In the genomic region with DNA sequence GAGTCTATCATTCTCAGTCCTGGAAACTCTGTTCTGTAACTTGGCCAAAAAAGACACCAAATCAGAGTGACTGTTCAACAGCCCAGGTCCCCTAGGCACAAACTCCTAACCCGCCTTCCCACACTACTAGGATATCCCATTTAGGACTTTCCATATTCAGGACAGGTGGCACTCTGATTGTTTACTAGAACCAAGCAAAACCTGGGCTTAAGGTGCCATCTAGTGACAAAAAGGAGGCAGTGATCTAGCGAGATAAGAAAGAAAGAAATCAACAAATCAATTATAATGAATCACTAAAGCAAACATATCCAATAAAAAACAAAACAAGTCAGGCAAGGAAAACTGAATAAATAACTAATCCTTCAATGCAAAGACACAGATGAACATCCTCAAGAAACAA, we compare ENCODE assay signal across 8 cellular contexts.
DNase-seq lines count a peak whose midpoint lies in the region; ATAC-seq and TF ChIP-seq lines count a peak whose summit lies in the region.

No MANE protein-coding gene starts in this region.

- no peak overlapping the region for H3K27ac ChIP-seq in thyroid gland

- no peaks in the 10 kb centered on the region for H3K9me3 ChIP-seq in thyroid gland

- H3K27me3 Mint-ChIP-seq in activated CD8-positive, alpha-beta T cell treated with anti-CD3 and anti-CD28 coated beads for 36 hours = no peaks in the 10 kb centered on the region
- H3K27me3 Mint-ChIP-seq in activated CD8-positive, alpha-beta T cell treated with anti-CD3 and anti-CD28 coated beads, Interleukin-2, amount 10 ng/mL, durations not matched to agents 7 days and 5 days (ENCODE audit: low read depth) = peaks cover 12% of the 10 kb centered on the region

- WGBS in thyroid gland, 2 donors = 65 to 72% methylated on average over 2 of the region's 2 CpGs

- no peak overlapping the region for H3K27ac Mint-ChIP-seq in activated CD8-positive, alpha-beta T cell treated with anti-CD3 and anti-CD28 coated beads for 36 hours
- H3K27ac Mint-ChIP-seq in activated CD8-positive, alpha-beta T cell treated with anti-CD3 and anti-CD28 coated beads, Interleukin-2, amount 10 ng/mL, durations not matched to agents 7 days and 5 days = no peak overlapping the region
- no peak overlapping the region for H3K27ac Mint-ChIP-seq in stimulated activated effector memory CD8-positive, alpha-beta T cell treated with anti-CD3 and anti-CD28 coated beads, Interleukin-12 subunit alpha, Interleukin-12 subunit beta, amount 100 ng/mL, for 72 hours

- no peak for TF ChIP-seq POLR2A in thyroid gland (IDR thresholded peaks at IDR 0.05)

- H3K27me3 ChIP-seq in thyroid gland = no peaks in the 10 kb centered on the region

- H3K4me3 ChIP-seq in epithelial cell of proximal tubule (ENCODE audit: low read depth, low read length) = no peak overlapping the region
- H3K4me3 ChIP-seq in thyroid gland (replicated peaks in 1 of 3) = no peak overlapping the region

- H3K4me1 Mint-ChIP-seq in activated CD8-positive, alpha-beta T cell treated with anti-CD3 and anti-CD28 coated beads for 36 hours (ENCODE audit: low read depth) = no peaks in the 10 kb centered on the region
- H3K4me1 Mint-ChIP-seq in activated CD8-positive, alpha-beta T cell treated with anti-CD3 and anti-CD28 coated beads, Interleukin-2, amount 10 ng/mL, durations not matched to agents 7 days and 5 days (ENCODE audit: low read depth) = no peaks in the 10 kb centered on the region
- H3K4me1 Mint-ChIP-seq in stimulated activated effector memory CD8-positive, alpha-beta T cell treated with anti-CD3 and anti-CD28 coated beads, Interleukin-12 subunit alpha, Interleukin-12 subunit beta, amount 100 ng/mL, for 72 hours = no peaks in the 10 kb centered on the region

- CTCF ChIA-PET in activated CD8-positive, alpha-beta T cell treated with anti-CD3 and anti-CD28 coated beads for 36 hours (lab: Charles Lee) = interaction anchor here (1.0 kb wide), 1 partner anchor 177 kb away, joined by 3 read pairs; no protein-coding TSS in a partner anchor
- CTCF ChIA-PET in activated CD8-positive, alpha-beta T cell treated with anti-CD3 and anti-CD28 coated beads, Interleukin-2, amount 10 ng/mL, durations not matched to agents 7 days and 5 days (lab: Charles Lee) = interaction anchor here (1.2 to 1.3 kb wide), 2 partner anchors 694 to 756 kb away, joined by 3 to 4 read pairs; no protein-coding TSS in a partner anchor

- no peaks in the 10 kb centered on the region for H3K36me3 ChIP-seq in thyroid gland

- ATAC-seq in activated CD8-positive, alpha-beta T cell treated with anti-CD3 and anti-CD28 coated beads for 36 hours = no peak
- ATAC-seq in activated CD8-positive, alpha-beta T cell treated with anti-CD3 and anti-CD28 coated beads, Interleukin-2, amount 10 ng/mL, durations not matched to agents 7 days and 5 days = no peak
- no peak for ATAC-seq in stimulated activated effector memory CD8-positive, alpha-beta T cell treated with anti-CD3 and anti-CD28 coated beads, Interleukin-12 subunit alpha, Interleukin-12 subunit beta, amount 100 ng/mL, for 72 hours
- ATAC-seq in GM21447 (IDR thresholded peaks at IDR 0.05; ENCODE audit: unreplicated experiment) = no peak

- H3K4me1 ChIP-seq in thyroid gland = no peaks in the 10 kb centered on the region

- DNase-seq in activated CD8-positive, alpha-beta T cell treated with anti-CD3 and anti-CD28 coated beads for 36 hours = no peak
- DNase-seq in activated CD8-positive, alpha-beta T cell treated with anti-CD3 and anti-CD28 coated beads, Interleukin-2, amount 10 ng/mL, durations not matched to agents 7 days and 5 days = no peak
- DNase-seq in NCI-H524 (lab: John Stamatoyannopoulos, UW) (peak; percentile 47 to 72), epithelial cell of proximal tubule (ENCODE audit: low read depth) (peak; percentile 6), thyroid gland (peak in 1 of 2 donors; percentile 3), activated T-cell treated with anti-CD3 and anti-CD28 coated beads for 4 hours (no peak)
- no peak for DNase-seq in stimulated activated effector memory CD8-positive, alpha-beta T cell treated with anti-CD3 and anti-CD28 coated beads, Interleukin-12 subunit alpha, Interleukin-12 subunit beta, amount 100 ng/mL, for 72 hours (ENCODE audit: low spot score in 2 of 2)

- no peak overlapping the region for H3K4me3 Mint-ChIP-seq in activated CD8-positive, alpha-beta T cell treated with anti-CD3 and anti-CD28 coated beads for 36 hours
- no peak overlapping the region for H3K4me3 Mint-ChIP-seq in activated CD8-positive, alpha-beta T cell treated with anti-CD3 and anti-CD28 coated beads, Interleukin-2, amount 10 ng/mL, durations not matched to agents 7 days and 5 days
- H3K4me3 Mint-ChIP-seq in stimulated activated effector memory CD8-positive, alpha-beta T cell treated with anti-CD3 and anti-CD28 coated beads, Interleukin-12 subunit alpha, Interleukin-12 subunit beta, amount 100 ng/mL, for 72 hours = no peak overlapping the region

- peaks cover 14% of the 10 kb centered on the region for H3K9me3 Mint-ChIP-seq in activated CD8-positive, alpha-beta T cell treated with anti-CD3 and anti-CD28 coated beads for 36 hours
- H3K9me3 Mint-ChIP-seq in activated CD8-positive, alpha-beta T cell treated with anti-CD3 and anti-CD28 coated beads, Interleukin-2, amount 10 ng/mL, durations not matched to agents 7 days and 5 days (ENCODE audit: insufficient read depth) = peaks cover 13% of the 10 kb centered on the region
- H3K9me3 Mint-ChIP-seq in stimulated activated effector memory CD8-positive, alpha-beta T cell treated with anti-CD3 and anti-CD28 coated beads, Interleukin-12 subunit alpha, Interleukin-12 subunit beta, amount 100 ng/mL, for 72 hours = peaks cover 9% of the 10 kb centered on the region

- H3K36me3 Mint-ChIP-seq in activated CD8-positive, alpha-beta T cell treated with anti-CD3 and anti-CD28 coated beads for 36 hours (ENCODE audit: low read depth) = peaks cover 5% of the 10 kb centered on the region
- peaks cover 3% of the 10 kb centered on the region for H3K36me3 Mint-ChIP-seq in activated CD8-positive, alpha-beta T cell treated with anti-CD3 and anti-CD28 coated beads, Interleukin-2, amount 10 ng/mL, durations not matched to agents 7 days and 5 days (ENCODE audit: low read depth)
- H3K36me3 Mint-ChIP-seq in stimulated activated effector memory CD8-positive, alpha-beta T cell treated with anti-CD3 and anti-CD28 coated beads, Interleukin-12 subunit alpha, Interleukin-12 subunit beta, amount 100 ng/mL, for 72 hours = no peaks in the 10 kb centered on the region

- intact Hi-C loops in activated CD8-positive, alpha-beta T cell treated with anti-CD3 and anti-CD28 coated beads for 36 hours (cut with micrococcal nuclease) = loop anchor here (10.0 kb wide), 1 partner anchor 693 kb away; no protein-coding TSS in a partner anchor
- intact Hi-C loops in thyroid gland (cut with DNase I) = loop anchor here (10.0 kb wide), 1 partner anchor 423 kb away; a partner anchor contains a TSS

- TF ChIP-seq CTCF in activated CD8-positive, alpha-beta T cell treated with anti-CD3 and anti-CD28 coated beads for 36 hours (IDR thresholded peaks at IDR 0.05) = peak; percentile 63
- peak; percentile 75 for TF ChIP-seq CTCF in epithelial cell of proximal tubule (conservative IDR thresholded peaks at IDR 0.05; ENCODE audit: low read depth, low read length)
- TF ChIP-seq CTCF in thyroid gland (IDR thresholded peaks at IDR 0.05) = peak; percentile 37 to 87 (median 64)

- POLR2A ChIA-PET in activated CD8-positive, alpha-beta T cell treated with anti-CD3 and anti-CD28 coated beads for 36 hours (lab: Charles Lee) = no interaction called here
- POLR2A ChIA-PET in activated CD8-positive, alpha-beta T cell treated with anti-CD3 and anti-CD28 coated beads, Interleukin-2, amount 10 ng/mL, durations not matched to agents 7 days and 5 days (lab: Charles Lee) = no interaction called here

Comparison
In these comparisons a context has a peak if more than half of its experiments do, and no peak if none do; other contexts are left out.
1. DNase-seq: peak in NCI-H524 (2 of 2) and epithelial cell of proximal tubule (single experiment); none in activated CD8-positive, alpha-beta T cell treated with anti-CD3 and anti-CD28 coated beads for 36 hours (single experiment), activated CD8-positive, alpha-beta T cell treated with anti-CD3 and anti-CD28 coated beads, Interleukin-2, amount 10 ng/mL, durations not matched to agents 7 days and 5 days (single experiment), activated T-cell treated with anti-CD3 and anti-CD28 coated beads for 4 hours (single experiment) and stimulated activated effector memory CD8-positive, alpha-beta T cell treated with anti-CD3 and anti-CD28 coated beads, Interleukin-12 subunit alpha, Interleukin-12 subunit beta, amount 100 ng/mL, for 72 hours (0 of 2).
2. Peak in every context shown above with its lines, with median percentiles within 50 percentile points of each other: CTCF ChIP-seq.